In the genomic region with DNA sequence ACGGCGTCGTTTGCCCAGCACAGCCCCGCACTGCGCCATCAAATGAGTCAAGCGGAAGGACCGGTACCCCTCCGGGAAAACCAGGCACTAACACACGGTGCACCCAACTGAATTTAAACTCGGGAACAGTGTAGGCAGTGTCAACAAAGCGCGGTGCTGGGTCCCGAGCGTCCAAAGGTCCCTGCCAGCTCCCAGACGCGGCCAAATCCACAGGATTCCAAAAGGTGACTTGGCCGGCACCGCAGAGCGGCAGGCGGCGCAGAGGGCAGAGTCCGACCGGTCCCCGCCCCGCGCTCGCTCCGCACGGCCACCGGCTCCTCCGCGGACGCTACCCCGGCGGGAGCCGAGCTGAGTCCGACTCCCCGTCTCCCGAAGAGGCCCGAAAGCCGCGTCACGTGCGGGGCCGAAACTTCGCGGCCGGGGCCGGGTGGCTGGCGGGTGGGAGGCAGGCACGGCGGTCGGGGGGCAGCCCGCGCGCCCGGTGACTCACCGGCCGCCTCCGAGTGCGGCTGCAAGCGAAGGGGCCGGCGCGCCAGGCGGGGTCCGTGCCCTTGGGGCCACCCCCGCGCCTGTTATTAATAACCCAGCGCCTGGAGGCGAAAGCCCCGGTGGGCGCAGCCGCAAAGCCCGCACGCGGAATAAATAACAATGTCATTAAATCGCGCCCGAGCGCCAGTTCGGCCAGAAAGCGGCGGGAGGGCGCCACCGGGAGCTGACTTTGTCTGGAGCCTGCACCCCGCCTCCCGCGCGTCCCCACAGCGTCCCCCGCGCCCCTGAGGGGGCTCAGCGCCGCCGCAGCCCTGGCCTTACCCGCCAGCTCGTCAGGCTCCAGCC, we compare ENCODE assay signal across 1 cellular context.
A peak's percentile ranks its signal among the peaks of the same experiment; 100 is the strongest.
TF ChIP-seq lines count a peak whose summit lies in the region.

No MANE protein-coding gene starts in this region.

TF ChIP-seq in HepG2, 621 proteins besides CTCF, POLR2A, EP300 and RAD21 (continued from another document and continues in another):
- TF ChIP-seq, protein P1, sequence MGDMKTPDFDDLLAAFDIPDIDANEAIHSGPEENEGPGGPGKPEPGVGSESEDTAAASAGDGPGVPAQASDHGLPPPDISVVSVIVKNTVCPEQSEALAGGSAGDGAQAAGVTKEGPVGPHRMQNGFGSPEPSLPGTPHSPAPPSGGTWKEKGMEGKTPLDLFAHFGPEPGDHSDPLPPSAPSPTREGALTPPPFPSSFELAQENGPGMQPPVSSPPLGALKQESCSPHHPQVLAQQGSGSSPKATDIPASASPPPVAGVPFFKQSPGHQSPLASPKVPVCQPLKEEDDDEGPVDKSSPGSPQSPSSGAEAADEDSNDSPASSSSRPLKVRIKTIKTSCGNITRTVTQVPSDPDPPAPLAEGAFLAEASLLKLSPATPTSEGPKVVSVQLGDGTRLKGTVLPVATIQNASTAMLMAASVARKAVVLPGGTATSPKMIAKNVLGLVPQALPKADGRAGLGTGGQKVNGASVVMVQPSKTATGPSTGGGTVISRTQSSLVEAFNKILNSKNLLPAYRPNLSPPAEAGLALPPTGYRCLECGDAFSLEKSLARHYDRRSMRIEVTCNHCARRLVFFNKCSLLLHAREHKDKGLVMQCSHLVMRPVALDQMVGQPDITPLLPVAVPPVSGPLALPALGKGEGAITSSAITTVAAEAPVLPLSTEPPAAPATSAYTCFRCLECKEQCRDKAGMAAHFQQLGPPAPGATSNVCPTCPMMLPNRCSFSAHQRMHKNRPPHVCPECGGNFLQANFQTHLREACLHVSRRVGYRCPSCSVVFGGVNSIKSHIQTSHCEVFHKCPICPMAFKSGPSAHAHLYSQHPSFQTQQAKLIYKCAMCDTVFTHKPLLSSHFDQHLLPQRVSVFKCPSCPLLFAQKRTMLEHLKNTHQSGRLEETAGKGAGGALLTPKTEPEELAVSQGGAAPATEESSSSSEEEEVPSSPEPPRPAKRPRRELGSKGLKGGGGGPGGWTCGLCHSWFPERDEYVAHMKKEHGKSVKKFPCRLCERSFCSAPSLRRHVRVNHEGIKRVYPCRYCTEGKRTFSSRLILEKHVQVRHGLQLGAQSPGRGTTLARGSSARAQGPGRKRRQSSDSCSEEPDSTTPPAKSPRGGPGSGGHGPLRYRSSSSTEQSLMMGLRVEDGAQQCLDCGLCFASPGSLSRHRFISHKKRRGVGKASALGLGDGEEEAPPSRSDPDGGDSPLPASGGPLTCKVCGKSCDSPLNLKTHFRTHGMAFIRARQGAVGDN (CRISPR knock-in tag; IDR thresholded peaks at IDR 0.05) = peak; percentile 86
- TF ChIP-seq TBP (CRISPR knock-in tag; IDR thresholded peaks at IDR 0.05) = no peak
- TF ChIP-seq BHLHE40 (IDR thresholded peaks at IDR 0.05; ENCODE audit: low read length) = peak; percentile 91
- TF ChIP-seq SP4 (CRISPR knock-in tag; IDR thresholded peaks at IDR 0.05) = peak; percentile 68; the same call in 1 of the 2 replicates
- peak; percentile 94 for TF ChIP-seq HNF4A (CRISPR knock-in tag; IDR thresholded peaks at IDR 0.05)
- peak; percentile 63 for TF ChIP-seq YY1 (IDR thresholded peaks at IDR 0.05; ENCODE audit: insufficient read depth, insufficient replicate concordance, low read depth, low read length)
- no peak for TF ChIP-seq ARNT (IDR thresholded peaks at IDR 0.05)
- peak; percentile 52; the same call in 1 of the 2 replicates for TF ChIP-seq ZNF563 (CRISPR knock-in tag; IDR thresholded peaks at IDR 0.05)
- TF ChIP-seq, protein P2, sequence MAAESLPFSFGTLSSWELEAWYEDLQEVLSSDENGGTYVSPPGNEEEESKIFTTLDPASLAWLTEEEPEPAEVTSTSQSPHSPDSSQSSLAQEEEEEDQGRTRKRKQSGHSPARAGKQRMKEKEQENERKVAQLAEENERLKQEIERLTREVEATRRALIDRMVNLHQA (CRISPR knock-in tag; IDR thresholded peaks at IDR 0.05) = no peak
- TF ChIP-seq ZNF629 (CRISPR knock-in tag; conservative IDR thresholded peaks at IDR 0.05) = peak; percentile 22; the same call in 1 of the 2 replicates
- TF ChIP-seq, protein P3, sequence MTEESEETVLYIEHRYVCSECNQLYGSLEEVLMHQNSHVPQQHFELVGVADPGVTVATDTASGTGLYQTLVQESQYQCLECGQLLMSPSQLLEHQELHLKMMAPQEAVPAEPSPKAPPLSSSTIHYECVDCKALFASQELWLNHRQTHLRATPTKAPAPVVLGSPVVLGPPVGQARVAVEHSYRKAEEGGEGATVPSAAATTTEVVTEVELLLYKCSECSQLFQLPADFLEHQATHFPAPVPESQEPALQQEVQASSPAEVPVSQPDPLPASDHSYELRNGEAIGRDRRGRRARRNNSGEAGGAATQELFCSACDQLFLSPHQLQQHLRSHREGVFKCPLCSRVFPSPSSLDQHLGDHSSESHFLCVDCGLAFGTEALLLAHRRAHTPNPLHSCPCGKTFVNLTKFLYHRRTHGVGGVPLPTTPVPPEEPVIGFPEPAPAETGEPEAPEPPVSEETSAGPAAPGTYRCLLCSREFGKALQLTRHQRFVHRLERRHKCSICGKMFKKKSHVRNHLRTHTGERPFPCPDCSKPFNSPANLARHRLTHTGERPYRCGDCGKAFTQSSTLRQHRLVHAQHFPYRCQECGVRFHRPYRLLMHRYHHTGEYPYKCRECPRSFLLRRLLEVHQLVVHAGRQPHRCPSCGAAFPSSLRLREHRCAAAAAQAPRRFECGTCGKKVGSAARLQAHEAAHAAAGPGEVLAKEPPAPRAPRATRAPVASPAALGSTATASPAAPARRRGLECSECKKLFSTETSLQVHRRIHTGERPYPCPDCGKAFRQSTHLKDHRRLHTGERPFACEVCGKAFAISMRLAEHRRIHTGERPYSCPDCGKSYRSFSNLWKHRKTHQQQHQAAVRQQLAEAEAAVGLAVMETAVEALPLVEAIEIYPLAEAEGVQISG (CRISPR knock-in tag; IDR thresholded peaks at IDR 0.05) = peak; percentile 58
- no peak for TF ChIP-seq TRIM24 (CRISPR knock-in tag; IDR thresholded peaks at IDR 0.05)
- peak; percentile 66 for TF ChIP-seq ZNF644 (CRISPR knock-in tag; IDR thresholded peaks at IDR 0.05; ENCODE audit: low read depth)
- TF ChIP-seq KDM5B (CRISPR knock-in tag; IDR thresholded peaks at IDR 0.05; ENCODE audit: borderline replicate concordance) = peak; percentile 73
- peak; percentile 85 for TF ChIP-seq MTA1 (CRISPR knock-in tag; IDR thresholded peaks at IDR 0.05; ENCODE audit: borderline replicate concordance)
- TF ChIP-seq, protein P4, sequence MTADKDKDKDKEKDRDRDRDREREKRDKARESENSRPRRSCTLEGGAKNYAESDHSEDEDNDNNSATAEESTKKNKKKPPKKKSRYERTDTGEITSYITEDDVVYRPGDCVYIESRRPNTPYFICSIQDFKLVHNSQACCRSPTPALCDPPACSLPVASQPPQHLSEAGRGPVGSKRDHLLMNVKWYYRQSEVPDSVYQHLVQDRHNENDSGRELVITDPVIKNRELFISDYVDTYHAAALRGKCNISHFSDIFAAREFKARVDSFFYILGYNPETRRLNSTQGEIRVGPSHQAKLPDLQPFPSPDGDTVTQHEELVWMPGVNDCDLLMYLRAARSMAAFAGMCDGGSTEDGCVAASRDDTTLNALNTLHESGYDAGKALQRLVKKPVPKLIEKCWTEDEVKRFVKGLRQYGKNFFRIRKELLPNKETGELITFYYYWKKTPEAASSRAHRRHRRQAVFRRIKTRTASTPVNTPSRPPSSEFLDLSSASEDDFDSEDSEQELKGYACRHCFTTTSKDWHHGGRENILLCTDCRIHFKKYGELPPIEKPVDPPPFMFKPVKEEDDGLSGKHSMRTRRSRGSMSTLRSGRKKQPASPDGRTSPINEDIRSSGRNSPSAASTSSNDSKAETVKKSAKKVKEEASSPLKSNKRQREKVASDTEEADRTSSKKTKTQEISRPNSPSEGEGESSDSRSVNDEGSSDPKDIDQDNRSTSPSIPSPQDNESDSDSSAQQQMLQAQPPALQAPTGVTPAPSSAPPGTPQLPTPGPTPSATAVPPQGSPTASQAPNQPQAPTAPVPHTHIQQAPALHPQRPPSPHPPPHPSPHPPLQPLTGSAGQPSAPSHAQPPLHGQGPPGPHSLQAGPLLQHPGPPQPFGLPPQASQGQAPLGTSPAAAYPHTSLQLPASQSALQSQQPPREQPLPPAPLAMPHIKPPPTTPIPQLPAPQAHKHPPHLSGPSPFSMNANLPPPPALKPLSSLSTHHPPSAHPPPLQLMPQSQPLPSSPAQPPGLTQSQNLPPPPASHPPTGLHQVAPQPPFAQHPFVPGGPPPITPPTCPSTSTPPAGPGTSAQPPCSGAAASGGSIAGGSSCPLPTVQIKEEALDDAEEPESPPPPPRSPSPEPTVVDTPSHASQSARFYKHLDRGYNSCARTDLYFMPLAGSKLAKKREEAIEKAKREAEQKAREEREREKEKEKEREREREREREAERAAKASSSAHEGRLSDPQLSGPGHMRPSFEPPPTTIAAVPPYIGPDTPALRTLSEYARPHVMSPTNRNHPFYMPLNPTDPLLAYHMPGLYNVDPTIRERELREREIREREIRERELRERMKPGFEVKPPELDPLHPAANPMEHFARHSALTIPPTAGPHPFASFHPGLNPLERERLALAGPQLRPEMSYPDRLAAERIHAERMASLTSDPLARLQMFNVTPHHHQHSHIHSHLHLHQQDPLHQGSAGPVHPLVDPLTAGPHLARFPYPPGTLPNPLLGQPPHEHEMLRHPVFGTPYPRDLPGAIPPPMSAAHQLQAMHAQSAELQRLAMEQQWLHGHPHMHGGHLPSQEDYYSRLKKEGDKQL (CRISPR knock-in tag; IDR thresholded peaks at IDR 0.05; ENCODE audit: low read depth) = no peak; the same call in 1 of the 2 replicates
- TF ChIP-seq MTF2 (CRISPR knock-in tag; IDR thresholded peaks at IDR 0.05; ENCODE audit: borderline replicate concordance) = peak; percentile 70; the same call in 1 of the 2 replicates
- 0 out of 2 replicates have a peak, but pooled peaks have one; percentile 31 for TF ChIP-seq PCBP1 (IDR thresholded peaks at IDR 0.05; ENCODE audit: borderline replicate concordance, low read depth, low read length)
- TF ChIP-seq KAT2B (IDR thresholded peaks at IDR 0.05; ENCODE audit: borderline replicate concordance, low read depth, low read length) = no peak
- TF ChIP-seq, protein P5, sequence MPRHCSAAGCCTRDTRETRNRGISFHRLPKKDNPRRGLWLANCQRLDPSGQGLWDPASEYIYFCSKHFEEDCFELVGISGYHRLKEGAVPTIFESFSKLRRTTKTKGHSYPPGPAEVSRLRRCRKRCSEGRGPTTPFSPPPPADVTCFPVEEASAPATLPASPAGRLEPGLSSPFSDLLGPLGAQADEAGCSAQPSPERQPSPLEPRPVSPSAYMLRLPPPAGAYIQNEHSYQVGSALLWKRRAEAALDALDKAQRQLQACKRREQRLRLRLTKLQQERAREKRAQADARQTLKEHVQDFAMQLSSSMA (CRISPR knock-in tag; IDR thresholded peaks at IDR 0.05) = no peak; the same call in 1 of the 2 replicates
- TF ChIP-seq HNRNPL (IDR thresholded peaks at IDR 0.05; ENCODE audit: low read depth, low read length) = peak; percentile 78
- no peak for TF ChIP-seq TBL1XR1 (IDR thresholded peaks at IDR 0.05; ENCODE audit: borderline replicate concordance, low read length, partially characterized antibody)
- no peak for TF ChIP-seq MZF1 (CRISPR knock-in tag; IDR thresholded peaks at IDR 0.05; ENCODE audit: borderline replicate concordance)
- peak; percentile 97 for TF ChIP-seq ZNF264 (CRISPR knock-in tag; IDR thresholded peaks at IDR 0.05)
- no peak for TF ChIP-seq FOSL1 (CRISPR knock-in tag; IDR thresholded peaks at IDR 0.05; ENCODE audit: borderline replicate concordance)
- TF ChIP-seq ZNF891 (CRISPR knock-in tag; IDR thresholded peaks at IDR 0.05) = no peak
- peak; percentile 72 for TF ChIP-seq ZNF792 (CRISPR knock-in tag; IDR thresholded peaks at IDR 0.05)
- no peak for TF ChIP-seq ZNF878 (CRISPR knock-in tag; IDR thresholded peaks at IDR 0.05)
- TF ChIP-seq ZNF121 (CRISPR knock-in tag; IDR thresholded peaks at IDR 0.05) = peak; percentile 78
- TF ChIP-seq KDM5A (IDR thresholded peaks at IDR 0.05; ENCODE audit: borderline replicate concordance, low read length) = no peak; the same call in 1 of the 2 replicates
- peak; percentile 96 for TF ChIP-seq HNRNPLL (IDR thresholded peaks at IDR 0.05; ENCODE audit: low read depth, low read length, poor library complexity, severe bottlenecking)
- TF ChIP-seq MIER2 (CRISPR knock-in tag; IDR thresholded peaks at IDR 0.05) = peak; percentile 71; the same call in 1 of the 2 replicates
- TF ChIP-seq CHD4 (IDR thresholded peaks at IDR 0.05; ENCODE audit: borderline replicate concordance, low read length) = no peak
- no peak for TF ChIP-seq SRY (CRISPR knock-in tag; IDR thresholded peaks at IDR 0.05)
- no peak; the same call in 1 of the 2 replicates for TF ChIP-seq ZNF841 (CRISPR knock-in tag; IDR thresholded peaks at IDR 0.05; ENCODE audit: borderline replicate concordance)
- TF ChIP-seq HDAC1 (CRISPR knock-in tag; IDR thresholded peaks at IDR 0.05) = peak; percentile 90
- TF ChIP-seq ZFYVE20 (CRISPR knock-in tag; IDR thresholded peaks at IDR 0.05; ENCODE audit: borderline replicate concordance, low read depth) = no peak
- TF ChIP-seq SKI (IDR thresholded peaks at IDR 0.05; ENCODE audit: partially characterized antibody) = peak; percentile 88
- TF ChIP-seq ZNF839 (CRISPR knock-in tag; IDR thresholded peaks at IDR 0.05; ENCODE audit: borderline replicate concordance) = 0 out of 2 replicates have a peak, but pooled peaks have one; percentile 67
- TF ChIP-seq, protein P6, sequence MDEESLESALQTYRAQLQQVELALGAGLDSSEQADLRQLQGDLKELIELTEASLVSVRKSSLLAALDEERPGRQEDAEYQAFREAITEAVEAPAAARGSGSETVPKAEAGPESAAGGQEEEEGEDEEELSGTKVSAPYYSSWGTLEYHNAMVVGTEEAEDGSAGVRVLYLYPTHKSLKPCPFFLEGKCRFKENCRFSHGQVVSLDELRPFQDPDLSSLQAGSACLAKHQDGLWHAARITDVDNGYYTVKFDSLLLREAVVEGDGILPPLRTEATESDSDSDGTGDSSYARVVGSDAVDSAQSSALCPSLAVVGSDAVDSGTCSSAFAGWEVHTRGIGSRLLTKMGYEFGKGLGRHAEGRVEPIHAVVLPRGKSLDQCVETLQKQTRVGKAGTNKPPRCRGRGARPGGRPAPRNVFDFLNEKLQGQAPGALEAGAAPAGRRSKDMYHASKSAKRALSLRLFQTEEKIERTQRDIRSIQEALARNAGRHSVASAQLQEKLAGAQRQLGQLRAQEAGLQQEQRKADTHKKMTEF (CRISPR knock-in tag; IDR thresholded peaks at IDR 0.05) = peak; percentile 78
